19 cellular contexts compared by ENCODE assay signal in genomic region chr11:63867511-63867910, GRCh38. TPM values are rescaled to one million over a fixed set of nuclear protein-coding genes. Genes with fewer than 3 reads are reported as not detected.
DNase-seq lines count a peak whose midpoint lies in the region; TF ChIP-seq lines count a peak whose summit lies in the region.
"Had no signal": no experiment of that assay in that cellular context is flagged by ENCODE, and none has a peak within 500 bp of the region (broad histone marks: within the 10 kb centered on the region; RNA-seq: fewer than 3 reads in every experiment).

No MANE protein-coding gene starts in this region.

- H3K27me3 ChIP-seq in BLaER1 treated with 17β-estradiol and CSF1 and Interleukin-3, amounts not matched to agents 10 nM and 100 nM: no peaks in the 10 kb centered on the region
- H3K27me3 ChIP-seq in KMS-11 (ENCODE audit: insufficient read depth, low read depth): no peaks in the 10 kb centered on the region
- H3K27me3 ChIP-seq in parathyroid adenoma (ENCODE audit: control insufficient read depth, insufficient read depth, low read length): no peaks in the 10 kb centered on the region
- no peaks in the 10 kb centered on the region for H3K27me3 ChIP-seq in GM23248 (replicated peaks; ENCODE audit: insufficient read depth)
- no peaks in the 10 kb centered on the region for H3K27me3 ChIP-seq in brain microvascular endothelial cell (replicated peaks)
- H3K27me3 ChIP-seq: colonic mucosa, hepatocyte, spleen had no signal

- peaks cover 16% of the 10 kb centered on the region; the same call in 1 of the 2 replicates for H3F3A ChIP-seq in GM23248 (ENCODE audit: insufficient read depth)

- WGBS in GM23248 (ENCODE audit: low coverage in 1 of 2, low lambda C conversion rate in 2 of 2, missing lambda C conversion rate in 2 of 2), 2 experiments: 92 to 94% methylated on average over 4 of the region's 4 CpGs

- TF ChIP-seq CTCF in KMS-11 (conservative IDR thresholded peaks at IDR 0.05; ENCODE audit: low read depth, low read length) (no peak), endothelial cell (IDR thresholded peaks at IDR 0.05; ENCODE audit: unreplicated experiment) (no peak), parathyroid adenoma (IDR thresholded peaks at IDR 0.05) (no peak), brain microvascular endothelial cell (IDR thresholded peaks at IDR 0.05; ENCODE audit: low read depth, low read length, missing control alignments) (no peak)

- peaks cover 19 to 97% (median 74%) of the 10 kb centered on the region in 11 experiments; a peak in 21 of 22 replicates for H4K20me1 ChIP-seq in BLaER1 treated with 17β-estradiol and CSF1 and Interleukin-3, amounts not matched to agents 10 nM and 100 nM
- H4K20me1 ChIP-seq in KMS-11 (ENCODE audit: insufficient read depth): peaks cover 11% of the 10 kb centered on the region; the same call in 1 of the 2 replicates
- peaks cover 6% of the 10 kb centered on the region; the same call in 1 of the 2 replicates for H4K20me1 ChIP-seq in GM23248 (ENCODE audit: insufficient read depth)

- H3K9me3 Mint-ChIP-seq in endothelial cell (ENCODE audit: unreplicated experiment): no peaks in the 10 kb centered on the region
- H3K9me3 Mint-ChIP-seq: activated naive CD4-positive, alpha-beta T cell treated with anti-CD3 and anti-CD28 coated beads, Interleukin-2, amount 50 U/mL, for 72 hours; nephron had no signal

- peaks cover 54% of the 10 kb centered on the region for H3K4me1 Mint-ChIP-seq in endothelial cell (ENCODE audit: unreplicated experiment)

- H3K9me3 ChIP-seq in BLaER1 treated with 17β-estradiol and CSF1 and Interleukin-3, amounts not matched to agents 10 nM and 100 nM (replicated peaks in 1 of 11): no peaks in the 10 kb centered on the region
- H3K9me3 ChIP-seq in parathyroid adenoma (ENCODE audit: control insufficient read depth, low read length): no peaks in the 10 kb centered on the region
- H3K9me3 ChIP-seq in GM23248 (ENCODE audit: low read depth): no peaks in the 10 kb centered on the region
- H3K9me3 ChIP-seq: colonic mucosa, spleen had no signal

- peaks cover 84 to 99% (median 93%) of the 10 kb centered on the region in 10 experiments for H3K4me1 ChIP-seq in BLaER1 treated with 17β-estradiol and CSF1 and Interleukin-3, amounts not matched to agents 10 nM and 100 nM
- H3K4me1 ChIP-seq in KMS-11 (ENCODE audit: low read depth, poor library complexity, severe bottlenecking) (peaks cover 97% of the 10 kb centered on the region), parathyroid adenoma (peaks cover 33% of the 10 kb centered on the region), GM23248 (ENCODE audit: insufficient read depth) (peaks cover 27% of the 10 kb centered on the region)

- peak overlapping the region in 9 of 11 experiments; percentile 57 to 83 (median 76); a peak in 18 of 22 replicates for H3K27ac ChIP-seq in BLaER1 treated with 17β-estradiol and CSF1 and Interleukin-3, amounts not matched to agents 10 nM and 100 nM
- H3K27ac ChIP-seq in KMS-11: peak overlapping the region; percentile 57; the same call in 1 of the 2 replicates
- peak overlapping the region; percentile 44 for H3K27ac ChIP-seq in parathyroid adenoma
- no peak overlapping the region for H3K27ac ChIP-seq in GM23248
- H3K27ac ChIP-seq in brain microvascular endothelial cell: no peak overlapping the region
- H3K27ac ChIP-seq: hepatocyte had no signal

- H3K9me2 ChIP-seq in GM23248 (ENCODE audit: insufficient read depth): no peaks in the 10 kb centered on the region

- no peak overlapping the region for H3K4me3 ChIP-seq in BLaER1 treated with 17β-estradiol and CSF1 and Interleukin-3, amounts not matched to agents 10 nM and 100 nM
- no peak overlapping the region for H3K4me3 ChIP-seq in KMS-11 (IDR thresholded peaks at IDR 0.05; ENCODE audit: insufficient read depth, low read depth, low read length)
- H3K4me3 ChIP-seq in parathyroid adenoma (ENCODE audit: low read depth, low read length): no peak overlapping the region
- H3K4me3 ChIP-seq in GM23248: no peak overlapping the region
- H3K4me3 ChIP-seq in brain microvascular endothelial cell (ENCODE audit: low read depth, low read length): no peak overlapping the region
- H3K4me3 ChIP-seq: colonic mucosa, hepatocyte, spleen had no signal

- peaks cover 3% of the 10 kb centered on the region for H3K27me3 Mint-ChIP-seq in endothelial cell (ENCODE audit: unreplicated experiment)

- H3K4me2 ChIP-seq in BLaER1 treated with 17β-estradiol and CSF1 and Interleukin-3, amounts not matched to agents 10 nM and 100 nM: peak overlapping the region; percentile 80 to 99 (median 91); a peak in 21 of 22 replicates
- peak overlapping the region; percentile 51 for H3K4me2 ChIP-seq in KMS-11
- H3K4me2 ChIP-seq in parathyroid adenoma (ENCODE audit: low read length): peak overlapping the region; percentile 12
- H3K4me2 ChIP-seq in GM23248 (ENCODE audit: unreplicated experiment): no peak overlapping the region
- H3K4me2 ChIP-seq: hepatocyte had no signal

- no peaks in the 10 kb centered on the region for H3K36me3 Mint-ChIP-seq in endothelial cell (ENCODE audit: low read depth, unreplicated experiment)

- no peak overlapping the region for H2AFZ ChIP-seq in KMS-11 (ENCODE audit: low read depth)
- H2AFZ ChIP-seq in parathyroid adenoma: no peak overlapping the region
- no peak overlapping the region for H2AFZ ChIP-seq in GM23248
- H2AFZ ChIP-seq: hepatocyte had no signal

- peak overlapping the region in 7 of 11 experiments; percentile 60 to 74 (median 61); a peak in 10 of 22 replicates for H3K9ac ChIP-seq in BLaER1 treated with 17β-estradiol and CSF1 and Interleukin-3, amounts not matched to agents 10 nM and 100 nM
- H3K9ac ChIP-seq in KMS-11: no peak overlapping the region
- H3K9ac ChIP-seq in parathyroid adenoma: no peak overlapping the region
- no peak overlapping the region for H3K9ac ChIP-seq in GM23248

- H3K4me3 Mint-ChIP-seq in endothelial cell (ENCODE audit: unreplicated experiment): no peak overlapping the region
- H3K4me3 Mint-ChIP-seq: nephron had no signal

- H3K79me2 ChIP-seq in KMS-11 (ENCODE audit: insufficient read depth, low read depth) (peaks cover 57% of the 10 kb centered on the region), parathyroid adenoma (peaks cover 13% of the 10 kb centered on the region), GM23248 (ENCODE audit: insufficient read depth) (peaks cover 83% of the 10 kb centered on the region)

- in situ Hi-C loops in KBM-7 (cut with MboI; ENCODE audit: low pct_unique_long_range_greater_than_20kb, low sequenced_read_pairs) (no loop called here), GM23248 (cut with MboI) (no loop called here), brain microvascular endothelial cell (cut with HindIII; ENCODE audit: low pct_ligation_motif_present, low sequenced_read_pairs) (no loop called here)

- no peak for DNase-seq in endothelial cell (ENCODE audit: low spot score)
- DNase-seq in KBM-7: no peak
- no peak for DNase-seq in dedifferentiated amniotic fluid mesenchymal stem cell (ENCODE audit: extremely low spot score)
- no peak for DNase-seq in GM23248
- DNase-seq in brain microvascular endothelial cell: no peak
- DNase-seq: Calu3, colonic mucosa, EL, islet precursor cell, NCI-H2107, NCI-H69, spleen, T-helper 2 cell had no signal

- peak overlapping the region; percentile 52 for H3K27ac Mint-ChIP-seq in endothelial cell (ENCODE audit: unreplicated experiment)

- H3K36me3 ChIP-seq in BLaER1 treated with 17β-estradiol and CSF1 and Interleukin-3, amounts not matched to agents 10 nM and 100 nM: peaks cover 4 to 33% (median 22%) of the 10 kb centered on the region in 11 experiments; a peak in 16 of 22 replicates
- H3K36me3 ChIP-seq in KMS-11 (ENCODE audit: insufficient read depth) (no peaks in the 10 kb centered on the region), parathyroid adenoma (ENCODE audit: control insufficient read depth, insufficient read depth, low read length) (no peaks in the 10 kb centered on the region), GM23248 (ENCODE audit: low read depth) (no peaks in the 10 kb centered on the region), brain microvascular endothelial cell (replicated peaks) (no peaks in the 10 kb centered on the region)
- H3K36me3 ChIP-seq: colonic mucosa had no signal

RNA-seq across cellular contexts. Expression of gene MARK2, which starts 28.6 kb away (rescaled TPM):
- total RNA-seq in endothelial cell (ENCODE audit: unreplicated experiment): 42.6 TPM
- 14.8 and 15.8 TPM in 2 replicates for total RNA-seq in GM23248 (2014; rRNA removed; shearing (Covaris generic))
- 8.6 and 8.9 TPM in 2 replicates for polyA plus RNA-seq in GM23248 (2016; fragmentation: Nextera tagmentation; extraction: Ambion mirVana)

RNA-seq across cellular contexts. Expression of gene RCOR2, which starts 49.5 kb away (rescaled TPM):
- 9.3 TPM for total RNA-seq in endothelial cell (ENCODE audit: unreplicated experiment)
- 0.89 and 1.8 TPM in 2 replicates for total RNA-seq in GM23248 (2014; rRNA removed; shearing (Covaris generic))
- polyA plus RNA-seq in GM23248 (2016; fragmentation: Nextera tagmentation; extraction: Ambion mirVana): 0.24 TPM in 1 of 2 replicates, not detected in the other

RNA-seq across cellular contexts. Expression of gene SPINDOC, which starts 54.3 kb away (rescaled TPM):
- total RNA-seq in endothelial cell (ENCODE audit: unreplicated experiment): 55.3 TPM
- total RNA-seq in GM23248 (2014; rRNA removed; shearing (Covaris generic)): 10.6 and 15.3 TPM in 2 replicates
- polyA plus RNA-seq in GM23248 (2016; fragmentation: Nextera tagmentation; extraction: Ambion mirVana): 0.30 and 0.86 TPM in 2 replicates

Comparison
In these comparisons a context has a peak if more than half of its experiments do, and no peak if none do; other contexts are left out.
1. H3K27ac ChIP-seq: peak in BLaER1 treated with 17β-estradiol and CSF1 and Interleukin-3, amounts not matched to agents 10 nM and 100 nM (9 of 11), KMS-11 (single experiment) and parathyroid adenoma (single experiment); none in GM23248 (single experiment) and brain microvascular endothelial cell (single experiment).
2. H3K9ac ChIP-seq: peak in BLaER1 treated with 17β-estradiol and CSF1 and Interleukin-3, amounts not matched to agents 10 nM and 100 nM (7 of 11); none in KMS-11 (single experiment), parathyroid adenoma (single experiment) and GM23248 (single experiment).